In genomic region chr1:87805661-87806376, GRCh38 we compare ENCODE assay signal across 14 cellular contexts.
DNase-seq lines count a peak whose midpoint lies in the region; ATAC-seq and TF ChIP-seq lines count a peak whose summit lies in the region.
"Had no signal": no experiment of that assay in that cellular context is flagged by ENCODE, and none has a peak within 500 bp of the region (broad histone marks: within the 10 kb centered on the region; RNA-seq: fewer than 3 reads in every experiment).

No MANE protein-coding gene starts in this region.

- ATAC-seq in effector memory CD8-positive, alpha-beta T cell (replicated peaks), result no peak
- ATAC-seq in HG03520 (IDR thresholded peaks at IDR 0.05; ENCODE audit: unreplicated experiment), result no peak
- ATAC-seq: activated CD8-positive, alpha-beta memory T cell treated with anti-CD3 and anti-CD28 coated beads, Interleukin-2, amount 10 ng/mL, durations not matched to agents 7 days and 5 days; stimulated activated effector memory CD8-positive, alpha-beta T cell treated with anti-CD3 and anti-CD28 coated beads, Interleukin-12 subunit alpha, Interleukin-12 subunit beta, amount 100 ng/mL, for 72 hours had no signal

- DNase-seq in AG20443 (ENCODE audit: low spot score), result peak; percentile 61
- DNase-seq in NCI-H226, result peak; percentile 67
- DNase-seq in epithelial cell of esophagus (ENCODE audit: low read depth), result peak; percentile 66
- DNase-seq in neural crest cell (ENCODE audit: low read depth, low spot score), result no peak
- no peak for DNase-seq in effector memory CD8-positive, alpha-beta T cell
- DNase-seq in colonic mucosa, result no peak
- no peak for DNase-seq in left ventricle myocardium inferior
- DNase-seq: activated CD8-positive, alpha-beta memory T cell treated with anti-CD3 and anti-CD28 coated beads, Interleukin-2, amount 10 ng/mL, durations not matched to agents 7 days and 5 days; CD4-positive, CD25-positive, alpha-beta regulatory T cell; NCI-H2081 treated with DMSO at 0.1 percent for 48 hours had no signal

- H3K4me1 Mint-ChIP-seq in neural crest cell, result peaks cover 3% of the 10 kb centered on the region
- no peaks in the 10 kb centered on the region for H3K4me1 Mint-ChIP-seq in effector memory CD8-positive, alpha-beta T cell (ENCODE audit: low read depth in 2 of 2)
- H3K4me1 Mint-ChIP-seq: activated CD8-positive, alpha-beta memory T cell treated with anti-CD3 and anti-CD28 coated beads, Interleukin-2, amount 10 ng/mL, durations not matched to agents 7 days and 5 days; CD4-positive, CD25-positive, alpha-beta regulatory T cell; central memory CD8-positive, alpha-beta T cell; stimulated activated effector memory CD8-positive, alpha-beta T cell treated with anti-CD3 and anti-CD28 coated beads, Interleukin-12 subunit alpha, Interleukin-12 subunit beta, amount 100 ng/mL, for 72 hours had no signal

- no peaks in the 10 kb centered on the region for H3K36me3 Mint-ChIP-seq in neural crest cell (ENCODE audit: low read depth)
- H3K36me3 Mint-ChIP-seq in effector memory CD8-positive, alpha-beta T cell (ENCODE audit: insufficient read depth), result no peaks in the 10 kb centered on the region
- H3K36me3 Mint-ChIP-seq: activated CD8-positive, alpha-beta memory T cell treated with anti-CD3 and anti-CD28 coated beads, Interleukin-2, amount 10 ng/mL, durations not matched to agents 7 days and 5 days; CD4-positive, CD25-positive, alpha-beta regulatory T cell; stimulated activated effector memory CD8-positive, alpha-beta T cell treated with anti-CD3 and anti-CD28 coated beads, Interleukin-12 subunit alpha, Interleukin-12 subunit beta, amount 100 ng/mL, for 72 hours had no signal

- no peak overlapping the region for H3K27ac ChIP-seq in colonic mucosa
- no peak overlapping the region for H3K27ac ChIP-seq in left ventricle myocardium inferior (replicated peaks)
- H3K27ac ChIP-seq: SK-N-MC had no signal

- H3K4me3 ChIP-seq in epithelial cell of esophagus (ENCODE audit: low read length) (no peak overlapping the region), colonic mucosa (no peak overlapping the region), left ventricle myocardium inferior (no peak overlapping the region)
- H3K4me3 ChIP-seq: SK-N-MC had no signal

- H3K27me3 Mint-ChIP-seq in neural crest cell (ENCODE audit: low read depth), result no peaks in the 10 kb centered on the region
- H3K27me3 Mint-ChIP-seq in effector memory CD8-positive, alpha-beta T cell, result peaks cover 0 to 16% of the 10 kb centered on the region in 2 donors
- H3K27me3 Mint-ChIP-seq: activated CD8-positive, alpha-beta memory T cell treated with anti-CD3 and anti-CD28 coated beads, Interleukin-2, amount 10 ng/mL, durations not matched to agents 7 days and 5 days; CD4-positive, CD25-positive, alpha-beta regulatory T cell had no signal

- H3K4me1 ChIP-seq in colonic mucosa, result no peaks in the 10 kb centered on the region
- H3K4me1 ChIP-seq in left ventricle myocardium inferior, result no peaks in the 10 kb centered on the region

- peak overlapping the region; percentile 53 for H3K27ac Mint-ChIP-seq in neural crest cell (ENCODE audit: unreplicated experiment)
- H3K27ac Mint-ChIP-seq in effector memory CD8-positive, alpha-beta T cell, result no peak overlapping the region
- H3K27ac Mint-ChIP-seq: activated CD8-positive, alpha-beta memory T cell treated with anti-CD3 and anti-CD28 coated beads, Interleukin-2, amount 10 ng/mL, durations not matched to agents 7 days and 5 days; CD4-positive, CD25-positive, alpha-beta regulatory T cell; stimulated activated effector memory CD8-positive, alpha-beta T cell treated with anti-CD3 and anti-CD28 coated beads, Interleukin-12 subunit alpha, Interleukin-12 subunit beta, amount 100 ng/mL, for 72 hours had no signal

- intact Hi-C loops in colonic mucosa (cut with DNase I) (no loop called here), left ventricle myocardium inferior (cut with micrococcal nuclease) (no loop called here)

- no peak overlapping the region for H3K4me3 Mint-ChIP-seq in neural crest cell
- no peak overlapping the region for H3K4me3 Mint-ChIP-seq in effector memory CD8-positive, alpha-beta T cell
- H3K4me3 Mint-ChIP-seq: activated CD8-positive, alpha-beta memory T cell treated with anti-CD3 and anti-CD28 coated beads, Interleukin-2, amount 10 ng/mL, durations not matched to agents 7 days and 5 days; CD4-positive, CD25-positive, alpha-beta regulatory T cell; central memory CD8-positive, alpha-beta T cell; stimulated activated effector memory CD8-positive, alpha-beta T cell treated with anti-CD3 and anti-CD28 coated beads, Interleukin-12 subunit alpha, Interleukin-12 subunit beta, amount 100 ng/mL, for 72 hours had no signal

- no peaks in the 10 kb centered on the region for H3K9me3 Mint-ChIP-seq in neural crest cell
- no peaks in the 10 kb centered on the region for H3K9me3 Mint-ChIP-seq in effector memory CD8-positive, alpha-beta T cell
- H3K9me3 Mint-ChIP-seq: central memory CD8-positive, alpha-beta T cell; stimulated activated effector memory CD8-positive, alpha-beta T cell treated with anti-CD3 and anti-CD28 coated beads, Interleukin-12 subunit alpha, Interleukin-12 subunit beta, amount 100 ng/mL, for 72 hours had no signal

- no peak overlapping the region for H3K9ac ChIP-seq in colonic mucosa (ENCODE audit: low read depth in 2 of 2, low read length in 2 of 2)

- H3K36me3 ChIP-seq in colonic mucosa (no peaks in the 10 kb centered on the region), left ventricle myocardium inferior (no peaks in the 10 kb centered on the region)

- TF ChIP-seq CTCF in epithelial cell of esophagus (IDR thresholded peaks at IDR 0.05; ENCODE audit: insufficient read depth, low read depth, low read length, missing control alignments) (no peak), neural crest cell (conservative IDR thresholded peaks at IDR 0.05) (no peak), colonic mucosa (IDR thresholded peaks at IDR 0.05) (no peak), left ventricle myocardium inferior (IDR thresholded peaks at IDR 0.05; ENCODE audit: borderline replicate concordance) (no peak)

- H3K9me3 ChIP-seq in colonic mucosa (no peaks in the 10 kb centered on the region), left ventricle myocardium inferior (replicated peaks) (peaks cover 1% of the 10 kb centered on the region)

- H3K27me3 ChIP-seq in colonic mucosa, result no peaks in the 10 kb centered on the region
- no peaks in the 10 kb centered on the region for H3K27me3 ChIP-seq in left ventricle myocardium inferior (ENCODE audit: low read depth)

Comparison
In these comparisons a context has a peak if more than half of its experiments do, and no peak if none do; other contexts are left out.
1. DNase-seq: peak in AG20443 (single experiment), NCI-H226 (single experiment) and epithelial cell of esophagus (single experiment); none in neural crest cell (single experiment), effector memory CD8-positive, alpha-beta T cell (0 of 3), colonic mucosa (single experiment) and left ventricle myocardium inferior (single experiment).